Comparison of ENCODE assay signal across 21 cellular contexts in the genomic region with DNA sequence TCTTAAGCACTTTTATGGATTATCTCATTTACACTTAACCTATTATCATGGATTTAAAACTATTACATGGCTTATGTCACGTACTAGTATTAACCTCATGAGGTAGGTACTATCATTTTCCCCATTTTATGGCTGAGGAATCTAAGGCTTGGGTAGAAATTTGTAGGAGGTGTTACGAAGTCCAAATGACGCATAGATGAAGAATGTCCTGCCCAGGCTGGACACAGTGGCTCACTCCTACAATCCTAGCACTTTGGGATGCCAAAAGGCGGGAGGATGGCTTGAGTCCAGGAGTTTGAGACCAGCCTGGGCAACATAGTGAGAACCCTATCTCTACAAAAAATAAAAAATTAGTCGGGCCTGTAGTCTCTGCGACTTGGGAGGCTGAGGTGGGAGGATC. TPM values are rescaled to one million over a fixed set of nuclear protein-coding genes. Genes with fewer than 3 reads are reported as not detected.
DNase-seq lines count a peak whose midpoint lies in the region; ATAC-seq, FAIRE-seq and TF ChIP-seq lines count a peak whose summit lies in the region.
"Had no signal": no experiment of that assay in that cellular context is flagged by ENCODE, and none has a peak within 500 bp of the region (broad histone marks: within the 10 kb centered on the region; RNA-seq: fewer than 3 reads in every experiment).

No MANE protein-coding gene starts in this region.

- TF ChIP-seq EP300 in H1 (IDR thresholded peaks at IDR 0.05; ENCODE audit: borderline replicate concordance in 1 of 2, low read depth in 2 of 2, low read length in 2 of 2) = no peak

- H3K4me3 ChIP-seq in breast epithelium = no peak overlapping the region
- H3K4me3 ChIP-seq in H1 (ENCODE audit: extremely low read depth in 1 of 4, insufficient read depth in 2 of 4, low read depth in 3 of 4, low read length in 4 of 4) = no peak overlapping the region; a peak in 1 of 8 replicates
- H3K4me3 ChIP-seq in GM23338 = no peak overlapping the region
- H3K4me3 ChIP-seq: adrenal gland, heart left ventricle, skin epidermis had no signal

- WGBS in H1 (ENCODE audit: extremely low coverage in 1 of 2, insufficient coverage in 1 of 2, insufficient read length in 1 of 2, insufficient replicate concordance in 2 of 2, low coverage in 1 of 2, low lambda C conversion rate in 2 of 2, missing lambda C conversion rate in 1 of 2), 2 experiments = 92% methylated on average over 6 of the region's 6 CpGs; no CpG with 5 or more reads in 1 of the 2 experiments

- no peak overlapping the region for H3K4ac ChIP-seq in H1 (replicated peaks; ENCODE audit: insufficient read length, low read depth, low read length)

- no peak overlapping the region for H2BK5ac ChIP-seq in H1 (ENCODE audit: low read depth, low read length)

- no peak overlapping the region for H2BK20ac ChIP-seq in H1 (ENCODE audit: low read length)

- H3K23me2 ChIP-seq in H1 (ENCODE audit: low read depth, low read length) = peaks cover 21% of the 10 kb centered on the region; the same call in 1 of the 2 replicates

- no peak for TF ChIP-seq CTCF in MCF 10A (IDR thresholded peaks at IDR 0.05; ENCODE audit: unreplicated experiment)
- no peak for TF ChIP-seq CTCF in breast epithelium (IDR thresholded peaks at IDR 0.05)
- no peak for TF ChIP-seq CTCF in H1 (IDR thresholded peaks at IDR 0.05; ENCODE audit: control extremely low read depth in 1 of 3, insufficient read depth in 1 of 3, low read depth in 1 of 3, low read length in 3 of 3)
- no peak for TF ChIP-seq CTCF in GM23338 (conservative IDR thresholded peaks at IDR 0.05; ENCODE audit: low read depth in 2 of 2)

- no peak overlapping the region for H3K9ac ChIP-seq in H1 (replicated peaks in 1 of 4; ENCODE audit: extremely low read depth in 1 of 4, low read depth in 3 of 4, low read length in 3 of 4)
- H3K9ac ChIP-seq: KMS-11 had no signal

- no peak overlapping the region for H2BK15ac ChIP-seq in H1 (ENCODE audit: low read length)

- no peaks in the 10 kb centered on the region for H3K36me3 Mint-ChIP-seq in MCF 10A (ENCODE audit: insufficient read depth, unreplicated experiment)
- peaks cover 5% of the 10 kb centered on the region for H3K36me3 Mint-ChIP-seq in stimulated activated effector memory CD8-positive, alpha-beta T cell treated with anti-CD3 and anti-CD28 coated beads, Interleukin-12 subunit alpha, Interleukin-12 subunit beta, amount 100 ng/mL, for 72 hours
- no peaks in the 10 kb centered on the region for H3K36me3 Mint-ChIP-seq in GM23338 (ENCODE audit: low read depth)
- H3K36me3 Mint-ChIP-seq: mesothelial cell of epicardium; stimulated activated naive B cell treated with anti-CD40 and anti-IgM and Interleukin-4, amounts not matched to agents 10 μg/mL and 1 μg/mL and 100 μg/mL, for 72 hours had no signal

- H2AFZ ChIP-seq in H1 (ENCODE audit: low read length) (no peak overlapping the region), GM23338 (no peak overlapping the region; the same call in 1 of the 2 replicates)

- peaks cover 31% of the 10 kb centered on the region for H3F3A ChIP-seq in GM23338 (replicated peaks; ENCODE audit: low read depth)

- no peak overlapping the region for H3K14ac ChIP-seq in H1 (ENCODE audit: insufficient read length)

- H3K4me1 Mint-ChIP-seq in MCF 10A (ENCODE audit: insufficient read depth, unreplicated experiment) (peaks cover 23% of the 10 kb centered on the region), GM23338 (peaks cover 38% of the 10 kb centered on the region)
- peaks cover 32% of the 10 kb centered on the region for H3K4me1 Mint-ChIP-seq in stimulated activated effector memory CD8-positive, alpha-beta T cell treated with anti-CD3 and anti-CD28 coated beads, Interleukin-12 subunit alpha, Interleukin-12 subunit beta, amount 100 ng/mL, for 72 hours

- H3K23ac ChIP-seq in H1 (ENCODE audit: insufficient read length) = no peak overlapping the region

- H3K18ac ChIP-seq in H1 (ENCODE audit: extremely low read depth, low read length) = no peak overlapping the region

- H3K4me3 Mint-ChIP-seq in MCF 10A (ENCODE audit: unreplicated experiment) = peak overlapping the region; percentile 61
- peak overlapping the region; percentile 2 for H3K4me3 Mint-ChIP-seq in stimulated activated effector memory CD8-positive, alpha-beta T cell treated with anti-CD3 and anti-CD28 coated beads, Interleukin-12 subunit alpha, Interleukin-12 subunit beta, amount 100 ng/mL, for 72 hours
- H3K4me3 Mint-ChIP-seq in GM23338 = no peak overlapping the region
- H3K4me3 Mint-ChIP-seq: activated CD4-positive, alpha-beta T cell treated with anti-CD3 and anti-CD28 coated beads, Interleukin-2, amount 10 ng/mL, durations not matched to agents 7 days and 5 days; mesothelial cell of epicardium; stimulated activated naive B cell treated with anti-CD40 and anti-IgM and Interleukin-4, amounts not matched to agents 10 μg/mL and 1 μg/mL and 100 μg/mL, for 72 hours had no signal

- H3K27me3 ChIP-seq in breast epithelium (no peaks in the 10 kb centered on the region), H1 (replicated peaks in 1 of 4; ENCODE audit: control insufficient read depth in 3 of 4, extremely low read depth in 1 of 4, insufficient read depth in 3 of 4, low read length in 3 of 4) (peaks cover 4 to 25% (median 22%) of the 10 kb centered on the region in 4 experiments), GM23338 (ENCODE audit: insufficient read depth) (peaks cover 32% of the 10 kb centered on the region)

- no peaks in the 10 kb centered on the region for H3K9me3 ChIP-seq in breast epithelium
- H3K9me3 ChIP-seq in H1 (ENCODE audit: insufficient read depth in 2 of 2, low read depth in 1 of 2, low read length in 1 of 2) = no peaks in the 10 kb centered on the region
- H3K9me3 ChIP-seq: adrenal gland, Caco-2, heart left ventricle had no signal

- no peaks in the 10 kb centered on the region for H3K79me1 ChIP-seq in H1 (ENCODE audit: low read depth, low read length)

- TF ChIP-seq POLR2A in breast epithelium (IDR thresholded peaks at IDR 0.05) (no peak), H1 (IDR thresholded peaks at IDR 0.05; ENCODE audit: control extremely low read depth in 1 of 2, low read depth in 2 of 2, low read length in 2 of 2) (no peak)

- no peak overlapping the region for H4K91ac ChIP-seq in H1 (replicated peaks; ENCODE audit: insufficient read length, low read length)

- H4K5ac ChIP-seq in H1 (ENCODE audit: insufficient read length, low read depth, low read length) = no peak overlapping the region

- CTCF ChIA-PET in MCF 10A (lab: Yijun Ruan, JAX) = interaction anchor here (0.6 kb wide), 1 partner anchor 445 kb away, joined by 4 read pairs; no protein-coding TSS in a partner anchor
- CTCF ChIA-PET in H1 (lab: Charles Lee; ENCODE audit: partially characterized antibody) = interaction anchor here (0.7 to 5.8 kb wide), 4 partner anchors 12 to 52 kb away, joined by 4 to 58 read pairs (median 16); no protein-coding TSS in a partner anchor

- H3K27ac ChIP-seq in breast epithelium (no peak overlapping the region), H1 (ENCODE audit: low read depth, low read length) (no peak overlapping the region), GM23338 (ENCODE audit: low read depth) (no peak overlapping the region)
- H3K27ac ChIP-seq: adrenal gland, heart left ventricle, KMS-11 had no signal

- POLR2A ChIA-PET in MCF 10A (lab: Yijun Ruan, JAX) (interaction anchor here (0.5 to 1.6 kb wide), 5 partner anchors 8 to 121 kb away, joined by 3 to 14 read pairs (median 4); a partner anchor contains a TSS), H1 (lab: Charles Lee; ENCODE audit: partially characterized antibody) (interaction anchor here (0.8 to 1.5 kb wide), 2 partner anchors 15 to 22 kb away, joined by 3 to 4 read pairs; no protein-coding TSS in a partner anchor)

- H3K27me3 Mint-ChIP-seq in MCF 10A (ENCODE audit: insufficient read depth, unreplicated experiment) (no peaks in the 10 kb centered on the region), GM23338 (ENCODE audit: insufficient read depth, low read depth, poor library complexity) (peaks cover 24% of the 10 kb centered on the region)

- intact Hi-C loops in MCF 10A (cut with micrococcal nuclease) (loop anchor here (2.0 kb wide), 1 partner anchor 32 kb away; no protein-coding TSS in a partner anchor), breast epithelium (cut with DNase I; ENCODE audit: low total_unique reads) (no loop called here)

- H3K9me2 ChIP-seq in GM23338 (ENCODE audit: insufficient read depth) = no peaks in the 10 kb centered on the region

- H2BK120ac ChIP-seq in H1 (replicated peaks; ENCODE audit: low read depth, low read length) = no peak overlapping the region

- H3K9me3 Mint-ChIP-seq in MCF 10A (ENCODE audit: unreplicated experiment) = no peaks in the 10 kb centered on the region
- H3K9me3 Mint-ChIP-seq in stimulated activated effector memory CD8-positive, alpha-beta T cell treated with anti-CD3 and anti-CD28 coated beads, Interleukin-12 subunit alpha, Interleukin-12 subunit beta, amount 100 ng/mL, for 72 hours = no peaks in the 10 kb centered on the region
- no peaks in the 10 kb centered on the region; the same call in 2 of the 3 replicates for H3K9me3 Mint-ChIP-seq in GM23338
- H3K9me3 Mint-ChIP-seq: activated CD4-positive, alpha-beta T cell treated with anti-CD3 and anti-CD28 coated beads, Interleukin-2, amount 10 ng/mL, durations not matched to agents 7 days and 5 days; mesothelial cell of epicardium; stimulated activated naive B cell treated with anti-CD40 and anti-IgM and Interleukin-4, amounts not matched to agents 10 μg/mL and 1 μg/mL and 100 μg/mL, for 72 hours had no signal

- H3K4me1 ChIP-seq in breast epithelium (peaks cover 0 to 4% of the 10 kb centered on the region in 2 donors), H1 (replicated peaks in 1 of 4; ENCODE audit: control insufficient read depth in 3 of 4, insufficient read depth in 4 of 4, low read length in 3 of 4) (peaks cover 3 to 31% (median 23%) of the 10 kb centered on the region in 4 experiments), GM23338 (ENCODE audit: insufficient read depth) (peaks cover 38% of the 10 kb centered on the region)
- H3K4me1 ChIP-seq: Caco-2 had no signal

- H2AK5ac ChIP-seq in H1 (ENCODE audit: low read depth, low read length) = no peak overlapping the region

- peak overlapping the region; percentile 44; the same call in 1 of the 2 replicates for H2BK12ac ChIP-seq in H1 (ENCODE audit: low read depth, low read length)

- no peak for TF ChIP-seq RAD21 in H1 (IDR thresholded peaks at IDR 0.05 in 1 of 2, conservative IDR thresholded peaks at IDR 0.05 in 1 of 2; ENCODE audit: low read depth in 2 of 2, low read length in 2 of 2)

- H3K56ac ChIP-seq in H1 (replicated peaks; ENCODE audit: insufficient read length, low read depth, low read length) = no peak overlapping the region

- H3K4me2 ChIP-seq in H1 (ENCODE audit: insufficient read depth in 1 of 2, low read depth in 2 of 2, low read length in 2 of 2) = peak overlapping the region in 1 of 2 experiments; percentile 91; a peak in 1 of 4 replicates
- H3K4me2 ChIP-seq in GM23338 = no peak overlapping the region
- H3K4me2 ChIP-seq: KMS-11 had no signal

- H4K20me1 ChIP-seq in H1 (replicated peaks in 1 of 2; ENCODE audit: control insufficient read depth in 1 of 2, insufficient read depth in 2 of 2, low read length in 2 of 2) = no peaks in the 10 kb centered on the region
- no peaks in the 10 kb centered on the region for H4K20me1 ChIP-seq in GM23338 (replicated peaks; ENCODE audit: insufficient read depth)

- BruUV-seq in MCF 10A (replicated peaks; lab: Mats Ljungman, UMichigan) = no TSS peak

- H3K79me2 ChIP-seq in H1 (ENCODE audit: control insufficient read depth in 1 of 2, insufficient read depth in 2 of 2, low read length in 2 of 2) (no peaks in the 10 kb centered on the region), GM23338 (replicated peaks; ENCODE audit: insufficient read depth) (no peaks in the 10 kb centered on the region)

- no peak for ATAC-seq in stimulated activated effector memory CD8-positive, alpha-beta T cell treated with anti-CD3 and anti-CD28 coated beads, Interleukin-12 subunit alpha, Interleukin-12 subunit beta, amount 100 ng/mL, for 72 hours
- ATAC-seq in GM23338 = no peak
- ATAC-seq in HG02852 (IDR thresholded peaks at IDR 0.05; ENCODE audit: unreplicated experiment) = no peak
- ATAC-seq: heart left ventricle had no signal

- H3K27ac Mint-ChIP-seq in MCF 10A (ENCODE audit: low read depth, unreplicated experiment) (peak overlapping the region; percentile 94), GM23338 (no peak overlapping the region)
- H3K27ac Mint-ChIP-seq in stimulated activated effector memory CD8-positive, alpha-beta T cell treated with anti-CD3 and anti-CD28 coated beads, Interleukin-12 subunit alpha, Interleukin-12 subunit beta, amount 100 ng/mL, for 72 hours = no peak overlapping the region
- H3K27ac Mint-ChIP-seq: activated CD4-positive, alpha-beta T cell treated with anti-CD3 and anti-CD28 coated beads, Interleukin-2, amount 10 ng/mL, durations not matched to agents 7 days and 5 days; mesothelial cell of epicardium; stimulated activated naive B cell treated with anti-CD40 and anti-IgM and Interleukin-4, amounts not matched to agents 10 μg/mL and 1 μg/mL and 100 μg/mL, for 72 hours had no signal

- no peaks in the 10 kb centered on the region for H3K36me3 ChIP-seq in breast epithelium
- no peaks in the 10 kb centered on the region for H3K36me3 ChIP-seq in H1 (ENCODE audit: control insufficient read depth in 2 of 4, insufficient read depth in 4 of 4, low read length in 3 of 4)
- H3K36me3 ChIP-seq in GM23338 (ENCODE audit: insufficient read depth) = no peaks in the 10 kb centered on the region
- H3K36me3 ChIP-seq: adrenal gland, heart left ventricle had no signal

- no peak for FAIRE-seq in H1 (lab: Jason Lieb, UNC)
- FAIRE-seq: colon, endothelial cell of umbilical vein, keratinocyte had no signal

- H4K8ac ChIP-seq in H1 (ENCODE audit: extremely low read depth, insufficient read depth, low read length) = no peak overlapping the region

- DNase-seq in MCF 10A (ENCODE audit: unreplicated experiment) (peak; percentile 93), breast epithelium (ENCODE audit: low spot score in 2 of 2) (no peak), NCI-H82 (lab: John Stamatoyannopoulos, UW) (peak; percentile 89), H1 (ENCODE audit: low read depth in 1 of 2, low spot score in 2 of 2) (no peak), GM23338 (ENCODE audit: low spot score) (no peak), NCI-H187 treated with DMSO at 0.1 percent for 48 hours (lab: John Stamatoyannopoulos, UW) (no peak)
- no peak for DNase-seq in stimulated activated effector memory CD8-positive, alpha-beta T cell treated with anti-CD3 and anti-CD28 coated beads, Interleukin-12 subunit alpha, Interleukin-12 subunit beta, amount 100 ng/mL, for 72 hours (ENCODE audit: low spot score in 2 of 2)
- DNase-seq: activated CD4-positive, alpha-beta T cell treated with anti-CD3 and anti-CD28 coated beads, Interleukin-2, amount 10 ng/mL, durations not matched to agents 7 days and 5 days; adrenal gland; Caco-2; heart left ventricle; NCI-H1694; NCI-H510A treated with DMSO at 0.1 percent for 48 hours; stimulated activated naive B cell treated with anti-CD40 and anti-IgM and Interleukin-4, amounts not matched to agents 10 μg/mL and 1 μg/mL and 100 μg/mL, for 72 hours had no signal

RNA-seq across cellular contexts. Expression of a gene that starts 4.8 kb away (rescaled TPM):
- total RNA-seq in MCF 10A (2022) (0.56 and 0.96 TPM in 2 replicates), breast epithelium (1 to 10 TPM in 1 of 3 donors, under 1 TPM in 1, not detected in 1; 0.98 to 7.2 TPM)
- total RNA-seq in H1 (2021; fragmentation: NEBNext Ultra II Directional; extraction: Animal tissue kit (Norgen Biotek cat#: 25700)) = 7.5 and 7.6 TPM in 2 replicates
- polyA plus RNA-seq in H1 (2011; rRNA removed) (10.5 and 16.5 TPM in 2 replicates), GM23338 (2016; fragmentation: Nextera tagmentation; extraction: Ambion mirVana) (4.3 and 6.8 TPM in 2 replicates)
- 8.9 TPM for polyA plus RNA-seq in H1 (2011; cell fraction: cytosol; rRNA removed)
- polyA plus RNA-seq in H1 (2011; cell fraction: nucleus; rRNA removed) = 7.5 TPM
- polyA plus RNA-seq in H1 (2012, experiment 1 of 2) = 2.9 to 8.4 TPM (median 5.8 TPM) in 4 replicates
- polyA plus RNA-seq in H1 (2012, experiment 2 of 2) = 4.5 TPM
- 14.0 TPM for polyA plus RNA-seq in H1 (2013, experiment 1 of 2)
- polyA plus RNA-seq in H1 (2013, experiment 2 of 2) = 16.0 TPM
- 0.61 and 1.1 TPM in 2 replicates for polyA minus RNA-seq in H1 (2011; rRNA and poly(A)+ RNA removed)
- 2.3 TPM for polyA minus RNA-seq in H1 (2011; cell fraction: cytosol; rRNA and poly(A)+ RNA removed)
- polyA minus RNA-seq in H1 (2011; cell fraction: nucleus; rRNA and poly(A)+ RNA removed) = 2.5 TPM
- 4.9 and 14.4 TPM in 2 replicates for total RNA-seq in GM23338 (2014; rRNA removed; shearing (Covaris generic))

RNA-seq across cellular contexts. Expression of a gene that starts 25.4 kb away (rescaled TPM):
- 11.2 and 17.5 TPM in 2 replicates for total RNA-seq in MCF 10A (2022)
- under 1 TPM in 2 of 3 donors, not detected in 1; 0.15 to 0.64 TPM for total RNA-seq in breast epithelium
- 58.1 and 59.4 TPM in 2 replicates for total RNA-seq in H1 (2021; fragmentation: NEBNext Ultra II Directional; extraction: Animal tissue kit (Norgen Biotek cat#: 25700))
- polyA plus RNA-seq in H1 (2011; rRNA removed) = 39.0 and 51.1 TPM in 2 replicates
- polyA plus RNA-seq in H1 (2011; cell fraction: cytosol; rRNA removed) = 35.6 TPM
- 109 TPM for polyA plus RNA-seq in H1 (2011; cell fraction: nucleus; rRNA removed)
- 31.0 to 37.4 TPM (median 33.7 TPM) in 4 replicates for polyA plus RNA-seq in H1 (2012, experiment 1 of 2)
- 20.8 TPM for polyA plus RNA-seq in H1 (2012, experiment 2 of 2)
- polyA plus RNA-seq in H1 (2013, experiment 1 of 2) = 26.2 TPM
- polyA plus RNA-seq in H1 (2013, experiment 2 of 2) = 24.0 TPM
- 31.5 and 40.2 TPM in 2 replicates for polyA minus RNA-seq in H1 (2011; rRNA and poly(A)+ RNA removed)
- polyA minus RNA-seq in H1 (2011; cell fraction: cytosol; rRNA and poly(A)+ RNA removed) = 30.2 TPM
- 55.8 TPM for polyA minus RNA-seq in H1 (2011; cell fraction: nucleus; rRNA and poly(A)+ RNA removed)
- 27.1 and 28.4 TPM in 2 replicates for total RNA-seq in GM23338 (2014; rRNA removed; shearing (Covaris generic))
- polyA plus RNA-seq in GM23338 (2016; fragmentation: Nextera tagmentation; extraction: Ambion mirVana) = 13.5 and 14.1 TPM in 2 replicates

RNA-seq across cellular contexts. Expression of a gene that starts 57.7 kb away (rescaled TPM):
- total RNA-seq in MCF 10A (2022) (not detected in 2 replicates), breast epithelium (10 to 100 TPM in 2 of 3 donors, 1 to 10 TPM in 1; 4.2 to 37.0 (median 11.8) TPM)
- total RNA-seq in H1 (2021; fragmentation: NEBNext Ultra II Directional; extraction: Animal tissue kit (Norgen Biotek cat#: 25700)) = 1.3 and 1.6 TPM in 2 replicates
- polyA plus RNA-seq in H1 (2011; rRNA removed) (1.5 and 2.4 TPM in 2 replicates), GM23338 (2016; fragmentation: Nextera tagmentation; extraction: Ambion mirVana) (0.15 and 0.73 TPM in 2 replicates)
- polyA plus RNA-seq in H1 (2011; cell fraction: cytosol; rRNA removed) = 2.4 TPM
- polyA plus RNA-seq in H1 (2011; cell fraction: nucleus; rRNA removed) = 2.7 TPM
- polyA plus RNA-seq in H1 (2012, experiment 1 of 2) = 0.75 to 2.3 TPM (median 2.0 TPM) in 4 replicates
- polyA plus RNA-seq in H1 (2012, experiment 2 of 2) = 1.8 TPM
- polyA plus RNA-seq in H1 (2013, experiment 1 of 2) = 1.3 TPM
- polyA plus RNA-seq in H1 (2013, experiment 2 of 2) = 0.98 TPM
- 0.13 and 0.66 TPM in 2 replicates for polyA minus RNA-seq in H1 (2011; rRNA and poly(A)+ RNA removed)
- polyA minus RNA-seq in H1 (2011; cell fraction: cytosol; rRNA and poly(A)+ RNA removed) = not detected
- 1.2 TPM for polyA minus RNA-seq in H1 (2011; cell fraction: nucleus; rRNA and poly(A)+ RNA removed)
- 4.0 and 5.1 TPM in 2 replicates for total RNA-seq in GM23338 (2014; rRNA removed; shearing (Covaris generic))
- total RNA-seq: activated CD4-positive, alpha-beta T cell treated with anti-CD3 and anti-CD28 coated beads, Interleukin-2, amount 10 ng/mL, durations not matched to agents 7 days and 5 days; Caco-2; mesothelial cell of epicardium had no signal

Comparison
In these comparisons a context has a peak if more than half of its experiments do, and no peak if none do; other contexts are left out.
1. DNase-seq: peak in MCF 10A (single experiment) and NCI-H82 (single experiment); none in breast epithelium (0 of 2), H1 (0 of 2), stimulated activated effector memory CD8-positive, alpha-beta T cell treated with anti-CD3 and anti-CD28 coated beads, Interleukin-12 subunit alpha, Interleukin-12 subunit beta, amount 100 ng/mL, for 72 hours (0 of 2), GM23338 (single experiment) and NCI-H187 treated with DMSO at 0.1 percent for 48 hours (single experiment).